In the genomic region with DNA sequence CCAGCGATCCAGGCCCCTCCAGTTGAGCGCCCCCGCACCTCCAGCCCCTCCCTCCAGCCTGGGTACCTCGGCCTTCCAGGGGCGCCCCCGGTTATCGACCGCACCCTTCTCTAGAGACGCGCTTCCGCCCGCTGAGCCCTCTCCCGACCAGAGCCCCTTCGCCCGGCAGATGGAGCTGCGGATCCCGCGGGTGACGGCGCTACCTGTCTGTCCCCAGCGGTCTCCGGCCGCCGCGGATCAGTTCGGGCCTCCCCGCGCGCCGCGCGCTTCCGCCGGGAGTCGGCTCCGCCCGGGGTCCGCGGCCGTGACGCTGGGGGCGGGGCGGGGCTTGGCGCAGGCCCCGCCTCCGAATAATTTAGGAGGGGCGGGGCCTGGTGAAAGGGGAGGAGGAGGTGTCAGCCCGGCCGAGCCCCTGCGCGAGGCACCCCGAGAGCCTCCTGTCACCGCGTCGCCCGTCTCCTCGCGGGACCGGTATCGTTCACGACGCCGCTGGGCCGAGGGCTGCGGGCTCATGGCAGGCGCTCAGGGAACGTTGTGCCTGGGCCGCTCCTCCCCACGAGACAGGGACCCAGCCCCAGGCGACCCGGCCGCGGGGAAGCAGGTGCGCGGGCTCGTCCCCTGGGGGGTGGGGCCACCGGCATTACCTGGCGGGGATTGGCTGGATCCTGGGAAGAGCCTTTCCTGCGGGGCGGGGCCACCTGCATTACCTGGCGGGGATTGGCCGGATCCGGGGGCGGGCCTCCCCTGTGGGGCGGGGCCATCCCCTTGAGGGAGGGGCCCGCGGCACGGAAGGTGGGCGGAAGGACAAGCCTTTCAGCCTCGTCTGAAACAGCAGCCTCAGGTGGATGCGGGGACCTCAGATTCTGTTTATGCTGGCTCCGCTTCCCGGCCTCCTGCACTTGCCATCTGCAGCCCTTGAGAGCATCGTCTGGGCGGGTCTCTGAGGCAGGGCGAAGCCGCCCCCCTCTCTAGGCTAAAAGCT, we compare ENCODE assay signal across 8 cellular contexts. TPM values are rescaled to one million over a fixed set of nuclear protein-coding genes. Genes with fewer than 3 reads are reported as not detected.
A peak's percentile ranks its signal among the peaks of the same experiment; 100 is the strongest.
DNase-seq lines count a peak whose midpoint lies in the region.

A gene with protein sequence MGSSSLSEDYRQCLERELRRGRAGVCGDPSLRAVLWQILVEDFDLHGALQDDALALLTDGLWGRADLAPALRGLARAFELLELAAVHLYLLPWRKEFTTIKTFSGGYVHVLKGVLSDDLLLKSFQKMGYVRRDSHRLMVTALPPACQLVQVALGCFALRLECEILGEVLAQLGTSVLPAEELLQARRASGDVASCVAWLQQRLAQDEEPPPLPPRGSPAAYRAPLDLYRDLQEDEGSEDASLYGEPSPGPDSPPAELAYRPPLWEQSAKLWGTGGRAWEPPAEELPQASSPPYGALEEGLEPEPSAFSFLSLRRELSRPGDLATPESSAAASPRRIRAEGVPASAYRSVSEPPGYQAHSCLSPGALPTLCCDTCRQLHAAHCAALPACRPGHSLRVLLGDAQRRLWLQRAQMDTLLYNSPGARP (minus strand): TSS at position 281 of the 982 bp plus-strand sequence. CDS start 473 bp downstream, outside the sequence.

- peaks cover 7% of the 10 kb centered on the region for H3K79me1 ChIP-seq in neuronal stem cell (ENCODE audit: low read depth, low read length)

- H3K27ac ChIP-seq in neuronal stem cell (replicated peaks; ENCODE audit: low read length): no peak within 1 kb of the TSS

- DNase-seq in GF-D8 (lab: John Stamatoyannopoulos, UW) (peak; percentile 80), H7 (peak; percentile 100), MG63 (peak; percentile 65), SHP77 treated with DMSO at 0.1 percent for 48 hours (lab: John Stamatoyannopoulos, UW) (peak; percentile 92), foreskin melanocyte (peak; percentile 56), neuronal stem cell (ENCODE audit: low spot score) (peak; percentile 96), superior temporal gyrus (ENCODE audit: extremely low spot score) (peak; percentile 66)
- peak; percentile 96 for DNase-seq in activated gamma-delta T cell treated with anti-CD3 and anti-CD28 coated beads, Interleukin-2, amount 50 U/mL, for 16 hours (ENCODE audit: low read depth)

- peak within 1 kb of the TSS; percentile 86 for H3K18ac ChIP-seq in neuronal stem cell (ENCODE audit: low read length)

- peaks cover 6% of the 10 kb centered on the region; the same call in 1 of the 2 replicates for H3K27me3 ChIP-seq in H7 (ENCODE audit: control insufficient read depth, insufficient read depth, low read length)
- no peaks in the 10 kb centered on the region for H3K27me3 ChIP-seq in MG63
- H3K27me3 ChIP-seq in neuronal stem cell (ENCODE audit: control insufficient read depth in 3 of 3, insufficient read depth in 3 of 3, low read depth in 1 of 3, low read length in 3 of 3): peaks cover 0 to 2% (median 0%) of the 10 kb centered on the region in 3 experiments

- H3K14ac ChIP-seq in neuronal stem cell (ENCODE audit: low read length): peak within 1 kb of the TSS; percentile 97

- peak within 1 kb of the TSS; percentile 98 for H2AFZ ChIP-seq in neuronal stem cell (ENCODE audit: low read length)

- H3K4me1 ChIP-seq in neuronal stem cell (ENCODE audit: control insufficient read depth in 2 of 2, insufficient read depth in 1 of 2, low read depth in 1 of 2, low read length in 2 of 2): peaks cover 12 to 17% of the 10 kb centered on the region in 2 donors

- no peak within 1 kb of the TSS for H2BK12ac ChIP-seq in neuronal stem cell (ENCODE audit: low read length)

- no peaks in the 10 kb centered on the region for H3K36me3 ChIP-seq in H7 (replicated peaks; ENCODE audit: control insufficient read depth, insufficient read depth, low read length)
- no peaks in the 10 kb centered on the region for H3K36me3 ChIP-seq in MG63
- H3K36me3 ChIP-seq in neuronal stem cell (replicated peaks in 1 of 2; ENCODE audit: control insufficient read depth in 2 of 2, insufficient read depth in 2 of 2, low read length in 2 of 2): peaks cover 3 to 26% of the 10 kb centered on the region in 2 donors

- peak within 1 kb of the TSS; percentile 84 for H3K4me2 ChIP-seq in neuronal stem cell (ENCODE audit: insufficient read depth, low read length, poor library complexity, severe bottlenecking)

- H3K4me3 ChIP-seq in H7 (ENCODE audit: insufficient read depth, low read depth, low read length): peak within 1 kb of the TSS; percentile 76
- peak within 1 kb of the TSS; percentile 58 for H3K4me3 ChIP-seq in MG63
- peak within 1 kb of the TSS; percentile 88 to 95 for H3K4me3 ChIP-seq in neuronal stem cell (ENCODE audit: low read length in 2 of 2)

- peak within 1 kb of the TSS; percentile 83 for H2BK15ac ChIP-seq in neuronal stem cell (ENCODE audit: low read length)

- H3K9ac ChIP-seq in neuronal stem cell (ENCODE audit: low read depth, low read length, poor library complexity): peak within 1 kb of the TSS; percentile 91

- H2BK5ac ChIP-seq in neuronal stem cell (ENCODE audit: low read length): peak within 1 kb of the TSS; percentile 88

- no peak within 1 kb of the TSS for H3K4ac ChIP-seq in neuronal stem cell (ENCODE audit: low read length)

- no CpG with 5 or more reads among the region's 97 CpGs for WGBS in neuronal stem cell (ENCODE audit: extremely low coverage in 2 of 2, insufficient read length in 2 of 2, insufficient replicate concordance in 1 of 2), 2 donors

- H3K23ac ChIP-seq in neuronal stem cell (ENCODE audit: low read depth, low read length, poor library complexity): peak within 1 kb of the TSS; percentile 90

- H4K91ac ChIP-seq in neuronal stem cell (ENCODE audit: low read depth, low read length, poor library complexity): peak within 1 kb of the TSS; percentile 82

- H2BK120ac ChIP-seq in neuronal stem cell (ENCODE audit: low read depth, low read length): no peak within 1 kb of the TSS

- H4K8ac ChIP-seq in neuronal stem cell (ENCODE audit: low read depth, low read length): no peak within 1 kb of the TSS

- peak within 1 kb of the TSS; percentile 2 for H2AK5ac ChIP-seq in neuronal stem cell (ENCODE audit: low read depth, low read length)

- H3K9me3 ChIP-seq in MG63 (no peaks in the 10 kb centered on the region), neuronal stem cell (replicated peaks in 1 of 2; ENCODE audit: control insufficient read depth in 2 of 2, insufficient read depth in 1 of 2, low read depth in 1 of 2, low read length in 2 of 2) (no peaks in the 10 kb centered on the region)

RNA-seq across cellular contexts. Expression of the gene that starts here (rescaled TPM):
- total RNA-seq in H7 (2014; rRNA removed; shearing (Covaris generic)): 13.5 and 16.0 TPM in 2 replicates
- total RNA-seq in MG63 (2014; rRNA removed; shearing (Covaris generic); ENCODE audit: low replicate concordance): 12.6 and 18.4 TPM in 2 replicates
- polyA plus RNA-seq in neuronal stem cell (2013, experiment 1 of 2): 5.0 TPM
- polyA plus RNA-seq in neuronal stem cell (2013, experiment 2 of 2): 5.5 TPM
